1 cellular context compared by ENCODE assay signal in the genomic region with DNA sequence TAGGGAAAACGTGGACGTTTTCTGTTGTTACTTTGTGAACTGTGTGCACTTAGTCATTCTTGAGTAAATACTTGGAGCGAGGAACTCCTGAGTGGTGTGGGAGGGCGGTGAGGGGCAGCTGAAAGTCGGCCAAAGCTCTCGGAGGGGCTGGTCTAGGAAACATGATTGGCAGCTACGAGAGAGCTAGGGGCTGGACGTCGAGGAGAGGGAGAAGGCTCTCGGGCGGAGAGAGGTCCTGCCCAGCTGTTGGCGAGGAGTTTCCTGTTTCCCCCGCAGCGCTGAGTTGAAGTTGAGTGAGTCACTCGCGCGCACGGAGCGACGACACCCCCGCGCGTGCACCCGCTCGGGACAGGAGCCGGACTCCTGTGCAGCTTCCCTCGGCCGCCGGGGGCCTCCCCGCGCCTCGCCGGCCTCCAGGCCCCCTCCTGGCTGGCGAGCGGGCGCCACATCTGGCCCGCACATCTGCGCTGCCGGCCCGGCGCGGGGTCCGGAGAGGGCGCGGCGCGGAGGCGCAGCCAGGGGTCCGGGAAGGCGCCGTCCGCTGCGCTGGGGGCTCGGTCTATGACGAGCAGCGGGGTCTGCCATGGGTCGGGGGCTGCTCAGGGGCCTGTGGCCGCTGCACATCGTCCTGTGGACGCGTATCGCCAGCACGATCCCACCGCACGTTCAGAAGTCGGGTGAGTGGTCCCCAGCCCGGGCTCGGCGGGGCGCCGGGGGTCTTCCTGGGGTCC.
A peak's percentile ranks its signal among the peaks of the same experiment; 100 is the strongest.
TF ChIP-seq lines count a peak whose summit lies in the region.

A gene (plus strand): TSS at position 301 of the 731 bp plus-strand sequence. CDS start 283 bp downstream, at position 584.

TF ChIP-seq in HepG2, 621 proteins besides CTCF, POLR2A, EP300 and RAD21 (continued from another document and continues in another):
- TF ChIP-seq, protein P1, sequence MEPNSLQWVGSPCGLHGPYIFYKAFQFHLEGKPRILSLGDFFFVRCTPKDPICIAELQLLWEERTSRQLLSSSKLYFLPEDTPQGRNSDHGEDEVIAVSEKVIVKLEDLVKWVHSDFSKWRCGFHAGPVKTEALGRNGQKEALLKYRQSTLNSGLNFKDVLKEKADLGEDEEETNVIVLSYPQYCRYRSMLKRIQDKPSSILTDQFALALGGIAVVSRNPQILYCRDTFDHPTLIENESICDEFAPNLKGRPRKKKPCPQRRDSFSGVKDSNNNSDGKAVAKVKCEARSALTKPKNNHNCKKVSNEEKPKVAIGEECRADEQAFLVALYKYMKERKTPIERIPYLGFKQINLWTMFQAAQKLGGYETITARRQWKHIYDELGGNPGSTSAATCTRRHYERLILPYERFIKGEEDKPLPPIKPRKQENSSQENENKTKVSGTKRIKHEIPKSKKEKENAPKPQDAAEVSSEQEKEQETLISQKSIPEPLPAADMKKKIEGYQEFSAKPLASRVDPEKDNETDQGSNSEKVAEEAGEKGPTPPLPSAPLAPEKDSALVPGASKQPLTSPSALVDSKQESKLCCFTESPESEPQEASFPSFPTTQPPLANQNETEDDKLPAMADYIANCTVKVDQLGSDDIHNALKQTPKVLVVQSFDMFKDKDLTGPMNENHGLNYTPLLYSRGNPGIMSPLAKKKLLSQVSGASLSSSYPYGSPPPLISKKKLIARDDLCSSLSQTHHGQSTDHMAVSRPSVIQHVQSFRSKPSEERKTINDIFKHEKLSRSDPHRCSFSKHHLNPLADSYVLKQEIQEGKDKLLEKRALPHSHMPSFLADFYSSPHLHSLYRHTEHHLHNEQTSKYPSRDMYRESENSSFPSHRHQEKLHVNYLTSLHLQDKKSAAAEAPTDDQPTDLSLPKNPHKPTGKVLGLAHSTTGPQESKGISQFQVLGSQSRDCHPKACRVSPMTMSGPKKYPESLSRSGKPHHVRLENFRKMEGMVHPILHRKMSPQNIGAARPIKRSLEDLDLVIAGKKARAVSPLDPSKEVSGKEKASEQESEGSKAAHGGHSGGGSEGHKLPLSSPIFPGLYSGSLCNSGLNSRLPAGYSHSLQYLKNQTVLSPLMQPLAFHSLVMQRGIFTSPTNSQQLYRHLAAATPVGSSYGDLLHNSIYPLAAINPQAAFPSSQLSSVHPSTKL (CRISPR knock-in tag; IDR thresholded peaks at IDR 0.05), result peak; percentile 90
- TF ChIP-seq ZNF343 (CRISPR knock-in tag; IDR thresholded peaks at IDR 0.05) (peak; percentile 86), JUNB (CRISPR knock-in tag; IDR thresholded peaks at IDR 0.05; ENCODE audit: borderline replicate concordance) (peak; percentile 94), ZNF883 (CRISPR knock-in tag; IDR thresholded peaks at IDR 0.05; ENCODE audit: not compliant biosample characterization) (peak; percentile 73), MYNN (CRISPR knock-in tag; IDR thresholded peaks at IDR 0.05; ENCODE audit: low read depth) (no peak), SALL1 (CRISPR knock-in tag; IDR thresholded peaks at IDR 0.05) (peak; percentile 98), ZNF224 (CRISPR knock-in tag; IDR thresholded peaks at IDR 0.05) (no peak; the same call in 1 of the 2 replicates), ZNF547 (CRISPR knock-in tag; IDR thresholded peaks at IDR 0.05) (peak; percentile 12), ZNF451 (CRISPR knock-in tag; IDR thresholded peaks at IDR 0.05) (peak; percentile 63; the same call in 1 of the 2 replicates), HNRNPLL (IDR thresholded peaks at IDR 0.05; ENCODE audit: low read depth, low read length, poor library complexity, severe bottlenecking) (peak; percentile 42), KAT7 (CRISPR knock-in tag; IDR thresholded peaks at IDR 0.05; ENCODE audit: borderline replicate concordance) (peak; percentile 89), CHD2 (IDR thresholded peaks at IDR 0.05; ENCODE audit: low read depth, low read length) (no peak), ZIK1 (CRISPR knock-in tag; IDR thresholded peaks at IDR 0.05; ENCODE audit: borderline replicate concordance, low read depth) (peak; percentile 28; the same call in 1 of the 2 replicates), YEATS2 (CRISPR knock-in tag; IDR thresholded peaks at IDR 0.05; ENCODE audit: borderline replicate concordance) (peak; percentile 45; the same call in 1 of the 2 replicates), PAX8 (CRISPR knock-in tag; IDR thresholded peaks at IDR 0.05; ENCODE audit: borderline replicate concordance) (no peak; the same call in 1 of the 2 replicates), ZNF101 (CRISPR knock-in tag; IDR thresholded peaks at IDR 0.05; ENCODE audit: borderline replicate concordance, low read depth) (0 out of 2 replicates have a peak, but pooled peaks have one; percentile 32), AGO2 (optimal IDR thresholded peaks at IDR 0.05; ENCODE audit: low read depth, low read length) (peak; percentile 100), SUZ12 (IDR thresholded peaks at IDR 0.05; ENCODE audit: low read depth, low read length) (no peak)
- TF ChIP-seq, protein P2, sequence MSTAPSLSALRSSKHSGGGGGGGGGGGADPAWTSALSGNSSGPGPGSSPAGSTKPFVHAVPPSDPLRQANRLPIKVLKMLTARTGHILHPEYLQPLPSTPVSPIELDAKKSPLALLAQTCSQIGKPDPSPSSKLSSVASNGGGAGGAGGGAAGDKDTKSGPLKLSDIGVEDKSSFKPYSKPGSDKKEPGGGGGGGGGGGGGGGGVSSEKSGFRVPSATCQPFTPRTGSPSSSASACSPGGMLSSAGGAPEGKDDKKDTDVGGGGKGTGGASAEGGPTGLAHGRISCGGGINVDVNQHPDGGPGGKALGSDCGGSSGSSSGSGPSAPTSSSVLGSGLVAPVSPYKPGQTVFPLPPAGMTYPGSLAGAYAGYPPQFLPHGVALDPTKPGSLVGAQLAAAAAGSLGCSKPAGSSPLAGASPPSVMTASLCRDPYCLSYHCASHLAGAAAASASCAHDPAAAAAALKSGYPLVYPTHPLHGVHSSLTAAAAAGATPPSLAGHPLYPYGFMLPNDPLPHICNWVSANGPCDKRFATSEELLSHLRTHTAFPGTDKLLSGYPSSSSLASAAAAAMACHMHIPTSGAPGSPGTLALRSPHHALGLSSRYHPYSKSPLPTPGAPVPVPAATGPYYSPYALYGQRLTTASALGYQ (CRISPR knock-in tag; IDR thresholded peaks at IDR 0.05), result peak; percentile 85; the same call in 1 of the 2 replicates
- TF ChIP-seq, protein P3, sequence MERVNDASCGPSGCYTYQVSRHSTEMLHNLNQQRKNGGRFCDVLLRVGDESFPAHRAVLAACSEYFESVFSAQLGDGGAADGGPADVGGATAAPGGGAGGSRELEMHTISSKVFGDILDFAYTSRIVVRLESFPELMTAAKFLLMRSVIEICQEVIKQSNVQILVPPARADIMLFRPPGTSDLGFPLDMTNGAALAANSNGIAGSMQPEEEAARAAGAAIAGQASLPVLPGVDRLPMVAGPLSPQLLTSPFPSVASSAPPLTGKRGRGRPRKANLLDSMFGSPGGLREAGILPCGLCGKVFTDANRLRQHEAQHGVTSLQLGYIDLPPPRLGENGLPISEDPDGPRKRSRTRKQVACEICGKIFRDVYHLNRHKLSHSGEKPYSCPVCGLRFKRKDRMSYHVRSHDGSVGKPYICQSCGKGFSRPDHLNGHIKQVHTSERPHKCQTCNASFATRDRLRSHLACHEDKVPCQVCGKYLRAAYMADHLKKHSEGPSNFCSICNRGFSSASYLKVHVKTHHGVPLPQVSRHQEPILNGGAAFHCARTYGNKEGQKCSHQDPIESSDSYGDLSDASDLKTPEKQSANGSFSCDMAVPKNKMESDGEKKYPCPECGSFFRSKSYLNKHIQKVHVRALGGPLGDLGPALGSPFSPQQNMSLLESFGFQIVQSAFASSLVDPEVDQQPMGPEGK (CRISPR knock-in tag; IDR thresholded peaks at IDR 0.05), result peak; percentile 79
- TF ChIP-seq, protein P4, sequence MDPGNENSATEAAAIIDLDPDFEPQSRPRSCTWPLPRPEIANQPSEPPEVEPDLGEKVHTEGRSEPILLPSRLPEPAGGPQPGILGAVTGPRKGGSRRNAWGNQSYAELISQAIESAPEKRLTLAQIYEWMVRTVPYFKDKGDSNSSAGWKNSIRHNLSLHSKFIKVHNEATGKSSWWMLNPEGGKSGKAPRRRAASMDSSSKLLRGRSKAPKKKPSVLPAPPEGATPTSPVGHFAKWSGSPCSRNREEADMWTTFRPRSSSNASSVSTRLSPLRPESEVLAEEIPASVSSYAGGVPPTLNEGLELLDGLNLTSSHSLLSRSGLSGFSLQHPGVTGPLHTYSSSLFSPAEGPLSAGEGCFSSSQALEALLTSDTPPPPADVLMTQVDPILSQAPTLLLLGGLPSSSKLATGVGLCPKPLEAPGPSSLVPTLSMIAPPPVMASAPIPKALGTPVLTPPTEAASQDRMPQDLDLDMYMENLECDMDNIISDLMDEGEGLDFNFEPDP (CRISPR knock-in tag; conservative IDR thresholded peaks at IDR 0.05), result peak; percentile 96; the same call in 1 of the 2 replicates
- TF ChIP-seq, protein P5, sequence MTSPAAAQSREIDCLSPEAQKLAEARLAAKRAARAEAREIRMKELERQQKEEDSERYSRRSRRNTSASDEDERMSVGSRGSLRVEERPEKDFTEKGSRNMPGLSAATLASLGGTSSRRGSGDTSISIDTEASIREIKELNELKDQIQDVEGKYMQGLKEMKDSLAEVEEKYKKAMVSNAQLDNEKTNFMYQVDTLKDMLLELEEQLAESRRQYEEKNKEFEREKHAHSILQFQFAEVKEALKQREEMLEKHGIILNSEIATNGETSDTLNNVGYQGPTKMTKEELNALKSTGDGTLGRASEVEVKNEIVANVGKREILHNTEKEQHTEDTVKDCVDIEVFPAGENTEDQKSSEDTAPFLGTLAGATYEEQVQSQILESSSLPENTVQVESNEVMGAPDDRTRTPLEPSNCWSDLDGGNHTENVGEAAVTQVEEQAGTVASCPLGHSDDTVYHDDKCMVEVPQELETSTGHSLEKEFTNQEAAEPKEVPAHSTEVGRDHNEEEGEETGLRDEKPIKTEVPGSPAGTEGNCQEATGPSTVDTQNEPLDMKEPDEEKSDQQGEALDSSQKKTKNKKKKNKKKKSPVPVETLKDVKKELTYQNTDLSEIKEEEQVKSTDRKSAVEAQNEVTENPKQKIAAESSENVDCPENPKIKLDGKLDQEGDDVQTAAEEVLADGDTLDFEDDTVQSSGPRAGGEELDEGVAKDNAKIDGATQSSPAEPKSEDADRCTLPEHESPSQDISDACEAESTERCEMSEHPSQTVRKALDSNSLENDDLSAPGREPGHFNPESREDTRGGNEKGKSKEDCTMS (CRISPR knock-in tag; conservative IDR thresholded peaks at IDR 0.05), result no peak
- TF ChIP-seq, protein P6, sequence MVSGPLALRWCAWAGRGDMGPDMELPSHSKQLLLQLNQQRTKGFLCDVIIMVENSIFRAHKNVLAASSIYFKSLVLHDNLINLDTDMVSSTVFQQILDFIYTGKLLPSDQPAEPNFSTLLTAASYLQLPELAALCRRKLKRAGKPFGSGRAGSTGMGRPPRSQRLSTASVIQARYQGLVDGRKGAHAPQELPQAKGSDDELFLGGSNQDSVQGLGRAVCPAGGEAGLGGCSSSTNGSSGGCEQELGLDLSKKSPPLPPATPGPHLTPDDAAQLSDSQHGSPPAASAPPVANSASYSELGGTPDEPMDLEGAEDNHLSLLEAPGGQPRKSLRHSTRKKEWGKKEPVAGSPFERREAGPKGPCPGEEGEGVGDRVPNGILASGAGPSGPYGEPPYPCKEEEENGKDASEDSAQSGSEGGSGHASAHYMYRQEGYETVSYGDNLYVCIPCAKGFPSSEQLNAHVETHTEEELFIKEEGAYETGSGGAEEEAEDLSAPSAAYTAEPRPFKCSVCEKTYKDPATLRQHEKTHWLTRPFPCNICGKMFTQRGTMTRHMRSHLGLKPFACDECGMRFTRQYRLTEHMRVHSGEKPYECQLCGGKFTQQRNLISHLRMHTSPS (CRISPR knock-in tag; IDR thresholded peaks at IDR 0.05; ENCODE audit: low read depth), result no peak; the same call in 1 of the 2 replicates
- TF ChIP-seq, protein P7, sequence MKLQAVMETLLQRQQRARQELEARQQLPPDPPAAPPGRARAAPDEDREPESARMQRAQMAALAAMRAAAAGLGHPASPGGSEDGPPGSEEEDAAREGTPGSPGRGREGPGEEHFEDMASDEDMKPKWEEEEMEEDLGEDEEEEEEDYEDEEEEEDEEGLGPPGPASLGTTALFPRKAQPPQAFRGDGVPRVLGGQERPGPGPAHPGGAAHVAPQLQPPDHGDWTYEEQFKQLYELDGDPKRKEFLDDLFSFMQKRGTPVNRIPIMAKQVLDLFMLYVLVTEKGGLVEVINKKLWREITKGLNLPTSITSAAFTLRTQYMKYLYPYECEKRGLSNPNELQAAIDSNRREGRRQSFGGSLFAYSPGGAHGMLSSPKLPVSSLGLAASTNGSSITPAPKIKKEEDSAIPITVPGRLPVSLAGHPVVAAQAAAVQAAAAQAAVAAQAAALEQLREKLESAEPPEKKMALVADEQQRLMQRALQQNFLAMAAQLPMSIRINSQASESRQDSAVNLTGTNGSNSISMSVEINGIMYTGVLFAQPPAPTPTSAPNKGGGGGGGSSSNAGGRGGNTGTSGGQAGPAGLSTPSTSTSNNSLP (IDR thresholded peaks at IDR 0.05; ENCODE audit: low read depth, low read length), result peak; percentile 43; the same call in 1 of the 2 replicates
- TF ChIP-seq, protein P8, sequence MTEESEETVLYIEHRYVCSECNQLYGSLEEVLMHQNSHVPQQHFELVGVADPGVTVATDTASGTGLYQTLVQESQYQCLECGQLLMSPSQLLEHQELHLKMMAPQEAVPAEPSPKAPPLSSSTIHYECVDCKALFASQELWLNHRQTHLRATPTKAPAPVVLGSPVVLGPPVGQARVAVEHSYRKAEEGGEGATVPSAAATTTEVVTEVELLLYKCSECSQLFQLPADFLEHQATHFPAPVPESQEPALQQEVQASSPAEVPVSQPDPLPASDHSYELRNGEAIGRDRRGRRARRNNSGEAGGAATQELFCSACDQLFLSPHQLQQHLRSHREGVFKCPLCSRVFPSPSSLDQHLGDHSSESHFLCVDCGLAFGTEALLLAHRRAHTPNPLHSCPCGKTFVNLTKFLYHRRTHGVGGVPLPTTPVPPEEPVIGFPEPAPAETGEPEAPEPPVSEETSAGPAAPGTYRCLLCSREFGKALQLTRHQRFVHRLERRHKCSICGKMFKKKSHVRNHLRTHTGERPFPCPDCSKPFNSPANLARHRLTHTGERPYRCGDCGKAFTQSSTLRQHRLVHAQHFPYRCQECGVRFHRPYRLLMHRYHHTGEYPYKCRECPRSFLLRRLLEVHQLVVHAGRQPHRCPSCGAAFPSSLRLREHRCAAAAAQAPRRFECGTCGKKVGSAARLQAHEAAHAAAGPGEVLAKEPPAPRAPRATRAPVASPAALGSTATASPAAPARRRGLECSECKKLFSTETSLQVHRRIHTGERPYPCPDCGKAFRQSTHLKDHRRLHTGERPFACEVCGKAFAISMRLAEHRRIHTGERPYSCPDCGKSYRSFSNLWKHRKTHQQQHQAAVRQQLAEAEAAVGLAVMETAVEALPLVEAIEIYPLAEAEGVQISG (CRISPR knock-in tag; IDR thresholded peaks at IDR 0.05), result peak; percentile 61
- TF ChIP-seq, protein P9, sequence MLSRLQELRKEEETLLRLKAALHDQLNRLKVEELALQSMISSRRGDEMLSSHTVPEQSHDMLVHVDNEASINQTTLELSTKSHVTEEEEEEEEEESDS (CRISPR knock-in tag; IDR thresholded peaks at IDR 0.05; ENCODE audit: borderline replicate concordance), result peak; percentile 70; the same call in 1 of the 2 replicates
